Comparison of ENCODE assay signal across 38 cellular contexts in the genomic region with DNA sequence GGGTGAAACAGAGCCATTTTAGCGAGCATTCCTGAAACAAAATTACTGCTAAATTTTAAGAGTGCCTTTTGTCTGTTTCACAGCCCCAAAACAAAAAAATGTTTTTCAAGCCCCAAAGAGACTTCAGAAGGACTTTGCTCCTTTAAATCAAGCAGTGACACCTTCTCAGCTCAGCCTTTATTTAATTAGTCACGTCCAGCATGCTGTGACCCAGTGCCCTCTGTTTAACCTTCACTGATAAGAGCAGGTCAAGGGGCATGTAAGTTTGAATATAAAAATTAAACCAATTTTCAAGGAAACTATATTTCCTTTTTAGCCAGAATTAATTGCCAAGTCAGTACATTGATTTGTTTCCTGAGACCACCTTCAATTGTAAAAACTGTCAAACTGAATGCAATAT. TPM values are rescaled to one million over a fixed set of nuclear protein-coding genes. Genes with fewer than 3 reads are reported as not detected.
"Had no signal": no experiment of that assay in that cellular context is flagged by ENCODE, and none has a peak within 500 bp of the region (broad histone marks: within the 10 kb centered on the region; RNA-seq: fewer than 3 reads in every experiment).

No MANE protein-coding gene starts in this region.

- H3K9me3 Mint-ChIP-seq: activated CD8-positive, alpha-beta T cell treated with anti-CD3 and anti-CD28 coated beads for 36 hours; activated naive CD4-positive, alpha-beta T cell treated with anti-CD3 and anti-CD28 coated beads, Interleukin-2, amount 50 U/mL, for 24 hours; activated naive CD8-positive, alpha-beta T cell treated with anti-CD3 and anti-CD28 coated beads, Interleukin-2, amount 10 ng/mL, durations not matched to agents 7 days and 5 days; activated T-cell treated with anti-CD3 and anti-CD28 coated beads, Interleukin-2, amount 50 U/mL, for 72 hours; activated T-helper 17 cell treated with anti-CD3 and anti-CD28 coated beads, Interleukin-2, amount 50 U/mL, for 72 hours had no signal

- H3K27me3 ChIP-seq: body of pancreas, breast epithelium, Peyer's patch had no signal

- H3K27ac ChIP-seq: body of pancreas, breast epithelium, Peyer's patch, WERI-Rb-1 had no signal

- ATAC-seq: activated CD8-positive, alpha-beta T cell treated with anti-CD3 and anti-CD28 coated beads for 36 hours; activated T-cell treated with anti-CD3 and anti-CD28 coated beads, Interleukin-2, amount 50 U/mL, for 72 hours; activated T-helper 17 cell treated with anti-CD3 and anti-CD28 coated beads, Interleukin-2, amount 50 U/mL, for 72 hours; body of pancreas; PC-3; SK-N-SH treated with all-trans-retinoic acid at 6 μM for 48 hours had no signal

- H3K4me3 Mint-ChIP-seq: activated CD8-positive, alpha-beta T cell treated with anti-CD3 and anti-CD28 coated beads for 36 hours; activated naive CD4-positive, alpha-beta T cell treated with anti-CD3 and anti-CD28 coated beads, Interleukin-2, amount 50 U/mL, for 24 hours; activated naive CD8-positive, alpha-beta T cell treated with anti-CD3 and anti-CD28 coated beads, Interleukin-2, amount 10 ng/mL, durations not matched to agents 7 days and 5 days; activated T-cell treated with anti-CD3 and anti-CD28 coated beads, Interleukin-2, amount 50 U/mL, for 72 hours; activated T-helper 17 cell treated with anti-CD3 and anti-CD28 coated beads, Interleukin-2, amount 50 U/mL, for 72 hours had no signal

- H3K36me3 ChIP-seq: breast epithelium had no signal

- H3K4me1 ChIP-seq: body of pancreas, breast epithelium, Peyer's patch had no signal

- H3K27ac Mint-ChIP-seq: activated CD8-positive, alpha-beta T cell treated with anti-CD3 and anti-CD28 coated beads for 36 hours; activated naive CD4-positive, alpha-beta T cell treated with anti-CD3 and anti-CD28 coated beads, Interleukin-2, amount 50 U/mL, for 24 hours; activated naive CD8-positive, alpha-beta T cell treated with anti-CD3 and anti-CD28 coated beads, Interleukin-2, amount 10 ng/mL, durations not matched to agents 7 days and 5 days; activated T-cell treated with anti-CD3 and anti-CD28 coated beads, Interleukin-2, amount 50 U/mL, for 72 hours; activated T-helper 17 cell treated with anti-CD3 and anti-CD28 coated beads, Interleukin-2, amount 50 U/mL, for 72 hours had no signal

- FAIRE-seq: astrocyte had no signal

- H3K9me3 ChIP-seq: body of pancreas, breast epithelium, Peyer's patch had no signal

- DNase-seq: activated CD4-positive, alpha-beta T cell treated with anti-CD3 and anti-CD28 coated beads for 1 hour; activated CD4-positive, alpha-beta T cell treated with anti-CD3 and anti-CD28 coated beads for 48 hours; activated CD4-positive, CD25-positive, alpha-beta regulatory T cell; activated CD8-positive, alpha-beta T cell treated with anti-CD3 and anti-CD28 coated beads for 36 hours; activated effector memory CD4-positive, alpha-beta T cell treated with anti-CD3 and anti-CD28 coated beads, Interleukin-2, amount 50 U/mL, for 16 hours; activated naive CD4-positive, alpha-beta T cell; activated naive CD8-positive, alpha-beta T cell treated with anti-CD3 and anti-CD28 coated beads, Interleukin-2, amount 10 ng/mL, durations not matched to agents 7 days and 5 days; activated T-cell treated with anti-CD3 and anti-CD28 coated beads, Interleukin-2, amount 50 U/mL, for 1 hour; activated T-cell treated with anti-CD3 and anti-CD28 coated beads, Interleukin-2, amount 50 U/mL, for 72 hours; body of pancreas; caudate nucleus; Kasumi-1; KG1; NCI-H1092 treated with DMSO at 0.1 percent for 48 hours; NCI-H1417; NCI-H146; NCI-H187; NCI-H2029 treated with DMSO at 0.1 percent for 48 hours; NCI-H2107; NCI-H2171; NCI-H510A; NCI-H526; NCI-H748 treated with DMSO at 0.1 percent for 48 hours; NK-92 treated with Interleukin-12 subunit alpha and Interleukin-12 subunit beta, amount 100 ng/mL, for 24 hours; PC-3; Peyer's patch; RPMI8226; SIG-M5; T-helper 1 cell; T-helper 2 cell; T-helper 9 cell; WERI-Rb-1 had no signal

- H3K4me3 ChIP-seq: body of pancreas, breast epithelium, Peyer's patch had no signal

- H3K4me1 Mint-ChIP-seq: activated naive CD4-positive, alpha-beta T cell treated with anti-CD3 and anti-CD28 coated beads, Interleukin-2, amount 50 U/mL, for 24 hours; activated naive CD8-positive, alpha-beta T cell treated with anti-CD3 and anti-CD28 coated beads, Interleukin-2, amount 10 ng/mL, durations not matched to agents 7 days and 5 days; activated T-helper 17 cell treated with anti-CD3 and anti-CD28 coated beads, Interleukin-2, amount 50 U/mL, for 72 hours had no signal

- H3K27me3 Mint-ChIP-seq: activated CD8-positive, alpha-beta T cell treated with anti-CD3 and anti-CD28 coated beads for 36 hours; activated naive CD4-positive, alpha-beta T cell treated with anti-CD3 and anti-CD28 coated beads, Interleukin-2, amount 50 U/mL, for 24 hours; activated naive CD8-positive, alpha-beta T cell treated with anti-CD3 and anti-CD28 coated beads, Interleukin-2, amount 10 ng/mL, durations not matched to agents 7 days and 5 days; activated T-helper 17 cell treated with anti-CD3 and anti-CD28 coated beads, Interleukin-2, amount 50 U/mL, for 72 hours had no signal

RNA-seq across cellular contexts. Expression of a gene that starts 40.6 kb away (rescaled TPM):
- total RNA-seq: activated naive CD8-positive, alpha-beta T cell treated with anti-CD3 and anti-CD28 coated beads, Interleukin-2, amount 10 ng/mL, durations not matched to agents 7 days and 5 days; body of pancreas; SK-MEL-5 had no signal
